11 cellular contexts compared by ENCODE assay signal in genomic region chr10:50992356-50992866, GRCh38.
DNase-seq lines count a peak whose midpoint lies in the region; ATAC-seq and TF ChIP-seq lines count a peak whose summit lies in the region.
"Had no signal": no experiment of that assay in that cellular context is flagged by ENCODE, and none has a peak within 500 bp of the region (broad histone marks: within the 10 kb centered on the region; RNA-seq: fewer than 3 reads in every experiment).

No MANE protein-coding gene starts in this region.

- no peaks in the 10 kb centered on the region for H4K20me1 ChIP-seq in IMR-90 (ENCODE audit: insufficient read depth, low read length)

- peak overlapping the region; percentile 99; the same call in 2 of the 3 replicates for H2BK15ac ChIP-seq in IMR-90 (ENCODE audit: low read depth, low read length)

- H3K4ac ChIP-seq in IMR-90 (ENCODE audit: low read depth, low read length), result peak overlapping the region; percentile 96

- H2AFZ ChIP-seq in IMR-90 (replicated peaks; ENCODE audit: low read length, poor library complexity), result peak overlapping the region; percentile 87

- H3K36me3 ChIP-seq in IMR-90 (ENCODE audit: control insufficient read depth, insufficient read depth, low read length) (no peaks in the 10 kb centered on the region), liver (ENCODE audit: control insufficient read depth in 4 of 4, insufficient read depth in 3 of 4, low read depth in 1 of 4, low read length in 3 of 4) (no peaks in the 10 kb centered on the region)

- 0 out of 2 replicates have a peak, but pooled peaks cover 3% of the 10 kb centered on the region for H3K9me1 ChIP-seq in IMR-90 (ENCODE audit: insufficient read depth, low read length)

- H3K4me1 Mint-ChIP-seq in effector memory CD8-positive, alpha-beta T cell (ENCODE audit: low read depth in 2 of 2), result peaks cover 2 to 4% of the 10 kb centered on the region in 2 donors
- peaks cover 10 to 19% of the 10 kb centered on the region in 2 donors for H3K4me1 Mint-ChIP-seq in stimulated activated naive B cell treated with anti-CD40 and anti-IgM and Interleukin-4, amounts not matched to agents 10 μg/mL and 1 μg/mL and 100 μg/mL, for 72 hours

- peak overlapping the region; percentile 88 for H3K4me2 ChIP-seq in IMR-90 (ENCODE audit: low read depth, low read length)

- no peaks in the 10 kb centered on the region for H3K36me3 Mint-ChIP-seq in effector memory CD8-positive, alpha-beta T cell (ENCODE audit: insufficient read depth)
- H3K36me3 Mint-ChIP-seq in stimulated activated naive B cell treated with anti-CD40 and anti-IgM and Interleukin-4, amounts not matched to agents 10 μg/mL and 1 μg/mL and 100 μg/mL, for 72 hours, result no peaks in the 10 kb centered on the region

- H3K9me3 ChIP-seq in IMR-90 (ENCODE audit: control insufficient read depth, insufficient read depth, low read length), result no peaks in the 10 kb centered on the region
- H3K9me3 ChIP-seq in liver (ENCODE audit: control insufficient read depth in 4 of 4, low read length in 3 of 4), result no peaks in the 10 kb centered on the region

- no TSS peak for BruUV-seq in IMR-90 (replicated peaks; lab: Mats Ljungman, UMichigan)

- peak overlapping the region; percentile 95 for H2BK5ac ChIP-seq in IMR-90 (ENCODE audit: low read depth, low read length, poor library complexity, severe bottlenecking)

- H2AK9ac ChIP-seq in IMR-90 (replicated peaks; ENCODE audit: low read depth, low read length, poor library complexity), result peak overlapping the region; percentile 79

- WGBS in IMR-90 (ENCODE audit: extremely low coverage in 2 of 2, insufficient read length in 1 of 2), 2 experiments, result 0% methylated on average over 4 of the region's 13 CpGs; no CpG with 5 or more reads in 1 of the 2 experiments
- WGBS in liver, result 15% methylated on average over 13 of the region's 13 CpGs

- peak overlapping the region; percentile 96 for H3K27ac ChIP-seq in IMR-90 (ENCODE audit: insufficient read depth, low read length)
- H3K27ac ChIP-seq in liver (ENCODE audit: low read depth in 1 of 2, low read length in 2 of 2), result peak overlapping the region; percentile 67 to 70
- H3K27ac ChIP-seq: epithelial cell of prostate had no signal

- intact Hi-C loops in IMR-90 (cut with micrococcal nuclease), result loop anchor here (5.0 kb wide), 1 partner anchor 230 kb away; no protein-coding TSS in a partner anchor

- peak overlapping the region; percentile 88 for H2BK20ac ChIP-seq in IMR-90 (ENCODE audit: low read depth, low read length)

- POLR2A ChIA-PET in IMR-90 (lab: Charles Lee; ENCODE audit: unreplicated experiment), result interaction anchor here (0.6 kb wide), 1 partner anchor 1026 kb away, joined by 3 read pairs; no protein-coding TSS in a partner anchor

- no peak overlapping the region for H3K27ac Mint-ChIP-seq in effector memory CD8-positive, alpha-beta T cell
- no peak overlapping the region for H3K27ac Mint-ChIP-seq in stimulated activated naive B cell treated with anti-CD40 and anti-IgM and Interleukin-4, amounts not matched to agents 10 μg/mL and 1 μg/mL and 100 μg/mL, for 72 hours
- H3K27ac Mint-ChIP-seq: activated CD4-positive, alpha-beta T cell treated with anti-CD3 and anti-CD28 coated beads, Interleukin-2, amount 10 ng/mL, durations not matched to agents 24 days and 14 days had no signal

- TF ChIP-seq POLR2A in IMR-90 (IDR thresholded peaks at IDR 0.05; ENCODE audit: low read depth, low read length), result no peak; the same call in 1 of the 2 replicates

- peaks cover 13 to 41% of the 10 kb centered on the region in 2 experiments; a peak in 3 of 4 replicates for H3K79me1 ChIP-seq in IMR-90 (ENCODE audit: low read depth in 1 of 2, low read length in 2 of 2)

- in situ Hi-C loops in IMR-90 (cut with MboI; ENCODE audit: low sequenced_read_pairs), result loop anchor here (10.0 kb wide), 2 partner anchors 432 to 1222 kb away; no protein-coding TSS in a partner anchor

- peak overlapping the region; percentile 96 for H3K56ac ChIP-seq in IMR-90 (ENCODE audit: extremely low read depth, insufficient read depth, low read length)

- peaks cover 48 to 67% of the 10 kb centered on the region in 2 donors for H3K27me3 Mint-ChIP-seq in effector memory CD8-positive, alpha-beta T cell
- H3K27me3 Mint-ChIP-seq in stimulated activated naive B cell treated with anti-CD40 and anti-IgM and Interleukin-4, amounts not matched to agents 10 μg/mL and 1 μg/mL and 100 μg/mL, for 72 hours, result peaks cover 45 to 46% of the 10 kb centered on the region in 2 donors

- peak overlapping the region; percentile 95 for H2BK120ac ChIP-seq in IMR-90 (ENCODE audit: low read depth, low read length)

- H2AK5ac ChIP-seq in IMR-90 (ENCODE audit: low read depth, low read length), result peak overlapping the region; percentile 99

- peak overlapping the region; percentile 92 to 95 for H4K8ac ChIP-seq in IMR-90 (ENCODE audit: low read depth in 2 of 2, low read length in 2 of 2)

- peak overlapping the region; percentile 99 for H3K23ac ChIP-seq in IMR-90 (ENCODE audit: low read depth, low read length)

- peak overlapping the region; percentile 20 to 29 for H3K4me3 Mint-ChIP-seq in effector memory CD8-positive, alpha-beta T cell
- H3K4me3 Mint-ChIP-seq in stimulated activated naive B cell treated with anti-CD40 and anti-IgM and Interleukin-4, amounts not matched to agents 10 μg/mL and 1 μg/mL and 100 μg/mL, for 72 hours, result peak overlapping the region; percentile 52 to 70
- H3K4me3 Mint-ChIP-seq: activated CD4-positive, alpha-beta T cell treated with anti-CD3 and anti-CD28 coated beads, Interleukin-2, amount 10 ng/mL, durations not matched to agents 24 days and 14 days had no signal

- H3K18ac ChIP-seq in IMR-90 (ENCODE audit: low read depth, low read length), result peak overlapping the region; percentile 79

- peak; percentile 31 for DNase-seq in IMR-90
- DNase-seq in effector memory CD8-positive, alpha-beta T cell, result no peak
- no peak for DNase-seq in stimulated activated naive B cell treated with anti-CD40 and anti-IgM and Interleukin-4, amounts not matched to agents 10 μg/mL and 1 μg/mL and 100 μg/mL, for 72 hours
- no peak for DNase-seq in middle frontal gyrus (ENCODE audit: extremely low spot score, low spot score)
- no peak for DNase-seq in GM19240 (ENCODE audit: insufficient read length, low spot score)
- no peak for DNase-seq in MV-4-11 (lab: John Stamatoyannopoulos, UW)
- DNase-seq: activated CD4-positive, alpha-beta T cell treated with anti-CD3 and anti-CD28 coated beads, Interleukin-2, amount 10 ng/mL, durations not matched to agents 24 days and 14 days; NCI-H187 treated with DMSO at 0.1 percent for 48 hours had no signal

- H3K27me3 ChIP-seq in IMR-90 (ENCODE audit: control insufficient read depth, insufficient read depth, low read length) (no peaks in the 10 kb centered on the region), liver (ENCODE audit: control insufficient read depth in 4 of 4, insufficient read depth in 4 of 4, low read length in 3 of 4) (peaks cover 0 to 12% (median 3%) of the 10 kb centered on the region in 4 donors)

- peak overlapping the region; percentile 87 for H4K5ac ChIP-seq in IMR-90 (ENCODE audit: low read depth, low read length)

- TF ChIP-seq CTCF in IMR-90 (conservative IDR thresholded peaks at IDR 0.05; ENCODE audit: low read depth, low read length), result no peak
- no peak for TF ChIP-seq CTCF in liver (IDR thresholded peaks at IDR 0.05; ENCODE audit: low read depth, low read length, missing input control)

- H3K4me1 ChIP-seq in IMR-90 (ENCODE audit: control insufficient read depth, insufficient read depth, low read length) (peaks cover 4% of the 10 kb centered on the region; the same call in 1 of the 2 replicates), liver (ENCODE audit: control insufficient read depth in 4 of 4, insufficient read depth in 4 of 4, low read length in 3 of 4) (peaks cover 3 to 17% (median 10%) of the 10 kb centered on the region in 4 donors)

- H4K91ac ChIP-seq in IMR-90 (ENCODE audit: insufficient read depth, low read depth, low read length), result peak overlapping the region; percentile 97

- H3K4me3 ChIP-seq in IMR-90 (ENCODE audit: insufficient read depth, low read depth, low read length) (peak overlapping the region; percentile 82), liver (ENCODE audit: low read depth in 1 of 3, low read length in 3 of 3) (peak overlapping the region in 2 of 3 donors; percentile 62 to 74)

- H3K9ac ChIP-seq in IMR-90 (ENCODE audit: low read depth, low read length) (peak overlapping the region; percentile 93), liver (ENCODE audit: low read depth in 1 of 2, low read length in 2 of 2) (peak overlapping the region in 1 of 2 donors; percentile 22)

- H3K14ac ChIP-seq in IMR-90 (replicated peaks; ENCODE audit: low read depth, low read length), result peak overlapping the region; percentile 90

- ATAC-seq in IMR-90 (ENCODE audit: low read depth) (peak; percentile 1), HG02610 (IDR thresholded peaks at IDR 0.05; ENCODE audit: unreplicated experiment) (no peak)
- ATAC-seq in effector memory CD8-positive, alpha-beta T cell (replicated peaks), result no peak
- ATAC-seq in stimulated activated naive B cell treated with anti-CD40 and anti-IgM and Interleukin-4, amounts not matched to agents 10 μg/mL and 1 μg/mL and 100 μg/mL, for 72 hours (replicated peaks), result peak; percentile 5 to 33

- H3K9me3 Mint-ChIP-seq in effector memory CD8-positive, alpha-beta T cell, result no peaks in the 10 kb centered on the region
- no peaks in the 10 kb centered on the region for H3K9me3 Mint-ChIP-seq in stimulated activated naive B cell treated with anti-CD40 and anti-IgM and Interleukin-4, amounts not matched to agents 10 μg/mL and 1 μg/mL and 100 μg/mL, for 72 hours
- H3K9me3 Mint-ChIP-seq: activated CD4-positive, alpha-beta T cell treated with anti-CD3 and anti-CD28 coated beads, Interleukin-2, amount 10 ng/mL, durations not matched to agents 24 days and 14 days had no signal

- dilution Hi-C loops in IMR-90 (cut with HindIII; ENCODE audit: low sequenced_read_pairs, unreplicated experiment), result no loop called here

- CTCF ChIA-PET in IMR-90 (lab: Yijun Ruan, JAX), result interaction anchor here (0.7 to 1.0 kb wide), 2 partner anchors 71 to 120 kb away, joined by 3 read pairs; no protein-coding TSS in a partner anchor

- no peak for TF ChIP-seq RAD21 in IMR-90 (IDR thresholded peaks at IDR 0.05; ENCODE audit: low read length)
- no peak for TF ChIP-seq RAD21 in liver (IDR thresholded peaks at IDR 0.05)

TF ChIP-seq in IMR-90, 13 proteins besides CTCF, POLR2A, EP300 and RAD21 (continues in another document):
- TF ChIP-seq MAFK (IDR thresholded peaks at IDR 0.05; ENCODE audit: low read depth, low read length), result no peak
- TF ChIP-seq MXI1 (IDR thresholded peaks at IDR 0.05; ENCODE audit: borderline replicate concordance, low read depth, low read length), result no peak

TF ChIP-seq in liver, 16 proteins besides CTCF, POLR2A, EP300 and RAD21 (continues in another document):
- TF ChIP-seq FOXA2 (IDR thresholded peaks at IDR 0.05), result no peak

Comparison
In these comparisons a context has a peak if more than half of its experiments do, and no peak if none do; other contexts are left out.
1. ATAC-seq: peak in IMR-90 (single experiment) and stimulated activated naive B cell treated with anti-CD40 and anti-IgM and Interleukin-4, amounts not matched to agents 10 μg/mL and 1 μg/mL and 100 μg/mL, for 72 hours (2 of 2); none in effector memory CD8-positive, alpha-beta T cell (single experiment) and HG02610 (single experiment).